7 cellular contexts compared by ENCODE assay signal in genomic region chr22:41621099-41621910, GRCh38. TPM values are rescaled to one million over a fixed set of nuclear protein-coding genes. Genes with fewer than 3 reads are reported as not detected.
DNase-seq lines count a peak whose midpoint lies in the region; ATAC-seq and TF ChIP-seq lines count a peak whose summit lies in the region.

TSS of gene XRCC6 (plus strand) at chr22:41621295. CDS start at chr22:41622005, 710 bp downstream.

- H3K4me3 ChIP-seq in astrocyte of the cerebellum (ENCODE audit: low read depth, low read length), result peak within 1 kb of the TSS; percentile 99

- DNase-seq in NCI-H2029 treated with DMSO at 0.1 percent for 48 hours (lab: John Stamatoyannopoulos, UW) (peak; percentile 98), T-helper 9 cell (peak; percentile 100), astrocyte of the cerebellum (ENCODE audit: low read depth) (peak; percentile 100), hepatic stellate cell (ENCODE audit: low spot score) (peak; percentile 100), renal cortical epithelial cell (ENCODE audit: low read depth) (peak; percentile 99)

- ATAC-seq in GM18505 (IDR thresholded peaks at IDR 0.05; ENCODE audit: unreplicated experiment), result peak; percentile 72
- ATAC-seq in HG02973 (IDR thresholded peaks at IDR 0.05; ENCODE audit: unreplicated experiment), result peak; percentile 70

- peak; percentile 86 for TF ChIP-seq POLR2A in GM18505 (IDR thresholded peaks at IDR 0.05; ENCODE audit: borderline replicate concordance, extremely low read depth, insufficient read depth, insufficient read length)

- in situ Hi-C loops in astrocyte of the cerebellum (cut with HindIII; ENCODE audit: low sequenced_read_pairs), result no loop called here

- no peak for TF ChIP-seq CTCF in astrocyte of the cerebellum (IDR thresholded peaks at IDR 0.05; ENCODE audit: low read depth, low read length, missing control alignments)

RNA-seq across cellular contexts. Expression of gene XRCC6, which starts in this region (rescaled TPM):
- total RNA-seq in renal cortical epithelial cell, result 320 and 484 TPM in 2 replicates

Comparison
In these comparisons a context has a peak if more than half of its experiments do, and no peak if none do; other contexts are left out.
1. Peak in every context shown above with its lines: DNase-seq, ATAC-seq and H3K4me3 ChIP-seq.